8 cellular contexts compared by ENCODE assay signal in the genomic region with DNA sequence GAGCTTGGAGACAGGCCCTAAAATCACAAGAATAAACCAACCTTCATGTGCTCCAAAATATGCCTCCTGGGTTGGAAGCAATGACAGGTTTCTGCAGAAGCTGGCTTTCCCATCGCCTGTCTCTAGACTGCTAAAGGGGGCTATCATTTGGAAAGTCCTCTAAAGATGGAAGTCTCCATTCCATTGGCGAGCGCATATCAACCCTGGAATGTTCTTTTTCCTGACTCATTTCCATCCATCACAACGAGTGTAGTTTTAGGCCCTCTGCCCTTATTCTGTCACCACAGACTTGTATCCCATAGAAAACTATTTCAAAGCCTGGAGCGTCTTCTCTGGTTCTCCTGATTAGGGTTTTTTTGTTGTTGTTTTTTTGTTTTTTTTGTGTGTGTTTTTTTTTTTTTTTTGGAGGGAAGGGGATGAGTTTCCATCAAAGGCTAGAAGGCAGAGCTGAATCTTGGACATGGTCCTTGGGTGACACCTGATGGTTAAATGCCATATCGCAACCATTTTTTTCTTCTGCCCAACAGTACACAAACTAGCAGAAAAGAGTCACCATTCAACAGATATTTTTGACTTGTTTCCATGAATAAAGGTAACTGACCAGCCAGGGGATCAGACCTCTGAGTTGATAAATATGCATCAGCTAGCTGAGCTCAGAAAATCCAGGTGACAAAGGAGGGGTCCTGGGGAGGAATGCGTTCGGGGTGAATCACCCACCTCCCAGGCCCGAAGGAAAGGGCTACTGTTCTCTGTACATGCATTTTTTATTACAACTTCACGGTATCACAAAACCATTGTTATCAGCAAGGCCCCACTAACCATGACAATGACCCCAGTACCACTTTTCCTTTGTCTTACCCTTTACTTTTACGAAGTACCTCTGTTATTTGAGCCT. TPM values are rescaled to one million over a fixed set of nuclear protein-coding genes. Genes with fewer than 3 reads are reported as not detected.
DNase-seq lines count a peak whose midpoint lies in the region; ATAC-seq, FAIRE-seq and TF ChIP-seq lines count a peak whose summit lies in the region.

No MANE protein-coding gene starts in this region.

- no peak overlapping the region for H3K27ac Mint-ChIP-seq in MCF 10A (ENCODE audit: low read depth, unreplicated experiment)

- no peak overlapping the region for H3K4me3 Mint-ChIP-seq in MCF 10A (ENCODE audit: unreplicated experiment)

- H3K27ac ChIP-seq in upper lobe of left lung, result no peak overlapping the region

- FAIRE-seq in GM18507 (lab: Jason Lieb, UNC), result peak; percentile 90

- H3K36me3 ChIP-seq in BJ (ENCODE audit: control insufficient read depth, insufficient read depth, low read length), result no peaks in the 10 kb centered on the region
- no peaks in the 10 kb centered on the region for H3K36me3 ChIP-seq in upper lobe of left lung

- CTCF ChIA-PET in BJ (lab: Yijun Ruan, JAX) (interaction anchor here (0.6 to 10.2 kb wide), 18 partner anchors 8 to 357 kb away, joined by 3 to 174 read pairs (median 3); no protein-coding TSS in a partner anchor), MCF 10A (lab: Yijun Ruan, JAX) (interaction anchor here (0.6 to 9.1 kb wide), 25 partner anchors 12 to 954 kb away, joined by 3 to 121 read pairs (median 4); partner anchors contain the start of gene KCNA1)

- no peak for TF ChIP-seq POLR2A in upper lobe of left lung (IDR thresholded peaks at IDR 0.05)

- TF ChIP-seq CTCF in BJ (IDR thresholded peaks at IDR 0.05; ENCODE audit: insufficient read depth, low read depth, low read length), result peak; percentile 70
- peak; percentile 38 for TF ChIP-seq CTCF in MCF 10A (IDR thresholded peaks at IDR 0.05; ENCODE audit: unreplicated experiment)
- TF ChIP-seq CTCF in upper lobe of left lung (IDR thresholded peaks at IDR 0.05), result peak; percentile 18 to 68 (median 44)

- no peaks in the 10 kb centered on the region for H3K27me3 Mint-ChIP-seq in MCF 10A (ENCODE audit: insufficient read depth, unreplicated experiment)

- BruUV-seq in MCF 10A (replicated peaks; lab: Mats Ljungman, UMichigan), result no TSS peak

- peaks cover 3% of the 10 kb centered on the region; the same call in 1 of the 2 replicates for H3K27me3 ChIP-seq in BJ (ENCODE audit: control insufficient read depth, insufficient read depth, low read length)
- H3K27me3 ChIP-seq in upper lobe of left lung, result no peaks in the 10 kb centered on the region

- ATAC-seq in upper lobe of left lung (ENCODE audit: low FRiP score in 2 of 2), result peak in 1 of 2 donors; percentile 66
- ATAC-seq in GM21825 (IDR thresholded peaks at IDR 0.05; ENCODE audit: unreplicated experiment), result no peak

- no peaks in the 10 kb centered on the region for H3K9me3 ChIP-seq in upper lobe of left lung

- no peak overlapping the region for H3K4me3 ChIP-seq in BJ (ENCODE audit: low read depth, low read length)
- H3K4me3 ChIP-seq in upper lobe of left lung, result no peak overlapping the region

- H3K9me3 Mint-ChIP-seq in MCF 10A (ENCODE audit: unreplicated experiment), result peaks cover 6% of the 10 kb centered on the region

- POLR2A ChIA-PET in BJ (lab: Charles Lee) (no interaction called here), MCF 10A (lab: Yijun Ruan, JAX) (no interaction called here)

- no peaks in the 10 kb centered on the region for H3K4me1 ChIP-seq in upper lobe of left lung

- H3K4me1 Mint-ChIP-seq in MCF 10A (ENCODE audit: insufficient read depth, unreplicated experiment), result no peaks in the 10 kb centered on the region

- no peak for TF ChIP-seq EP300 in upper lobe of left lung (IDR thresholded peaks at IDR 0.05)

- intact Hi-C loops in MCF 10A (cut with micrococcal nuclease), result loop anchor here (1.0 to 2.0 kb wide), 2 partner anchors 59 to 229 kb away; no protein-coding TSS in a partner anchor

- WGBS in upper lobe of left lung, 2 donors, result 57 to 66% methylated on average over 11 of the region's 11 CpGs

- peak; percentile 10 for DNase-seq in BJ (ENCODE audit: low read depth)
- peak; percentile 26 for DNase-seq in GM18507 (ENCODE audit: extremely low spot score, insufficient read length, low read depth)
- DNase-seq in NCI-H345 treated with DMSO at 0.1 percent for 48 hours (lab: John Stamatoyannopoulos, UW; ENCODE audit: unreplicated experiment), result peak; percentile 50
- DNase-seq in MCF 10A (ENCODE audit: unreplicated experiment), result peak; percentile 33
- DNase-seq in kidney tubule cell (ENCODE audit: low spot score), result peak; percentile 60
- DNase-seq in upper lobe of left lung, result no peak
- no peak for DNase-seq in ureter (ENCODE audit: low spot score)

- H3K36me3 Mint-ChIP-seq in MCF 10A (ENCODE audit: insufficient read depth, unreplicated experiment), result no peaks in the 10 kb centered on the region

RNA-seq across cellular contexts. Expression of gene KCNA5, which starts 40.5 kb away (rescaled TPM):
- not detected in 2 replicates for polyA plus RNA-seq in BJ (2011; rRNA removed)
- polyA minus RNA-seq in BJ (2011; rRNA and poly(A)+ RNA removed), result not detected in 2 replicates
- total RNA-seq in MCF 10A (2022) (not detected in 2 replicates), upper lobe of left lung (1 to 10 TPM in 1 of 6 donors, under 1 TPM in 3, not detected in 2; 0.61 to 1.3 (median 0.71) TPM), ureter (0.13 TPM)

Comparison
In these comparisons a context has a peak if more than half of its experiments do, and no peak if none do; other contexts are left out.
1. DNase-seq: peak in BJ (single experiment), GM18507 (single experiment), NCI-H345 treated with DMSO at 0.1 percent for 48 hours (single experiment), MCF 10A (single experiment) and kidney tubule cell (single experiment); none in upper lobe of left lung (0 of 2) and ureter (single experiment).
2. Peak in every context shown above with its lines, with median percentiles within 50 percentile points of each other: CTCF ChIP-seq.